In genomic region chr13:67238277-67238859, GRCh38 we compare ENCODE assay signal across 8 cellular contexts. TPM values are rescaled to one million over a fixed set of nuclear protein-coding genes. Genes with fewer than 3 reads are reported as not detected.
DNase-seq lines count a peak whose midpoint lies in the region; ATAC-seq, FAIRE-seq and TF ChIP-seq lines count a peak whose summit lies in the region.

No MANE protein-coding gene starts in this region.

- no peaks in the 10 kb centered on the region for H4K20me1 ChIP-seq in OCI-LY3 (ENCODE audit: insufficient read depth, low read length)

- no peak for TF ChIP-seq EP300 in A549 (IDR thresholded peaks at IDR 0.05)

- no peak overlapping the region for H3K4me2 ChIP-seq in A549
- H3K4me2 ChIP-seq in OCI-LY3 (ENCODE audit: low read length): no peak overlapping the region

- H3K4me3 ChIP-seq in A549 (no peak overlapping the region), OCI-LY3 (ENCODE audit: low read length) (no peak overlapping the region), epithelial cell of proximal tubule (ENCODE audit: low read depth, low read length) (no peak overlapping the region), retinal pigment epithelial cell (ENCODE audit: low read length) (no peak overlapping the region)

- no peaks in the 10 kb centered on the region for H3K9me3 ChIP-seq in A549
- H3K9me3 ChIP-seq in OCI-LY3 (ENCODE audit: insufficient read depth, low read length): no peaks in the 10 kb centered on the region

- H3K27ac ChIP-seq in A549: no peak overlapping the region
- no peak overlapping the region for H3K27ac ChIP-seq in OCI-LY3 (ENCODE audit: low read length)

- H3K27me3 ChIP-seq in OCI-LY3 (ENCODE audit: low read depth, low read length): no peaks in the 10 kb centered on the region

- ATAC-seq in A549 (peak in 1 of 2 experiments; percentile 59; a peak in 2 of 6 replicates), GM18505 (IDR thresholded peaks at IDR 0.05; ENCODE audit: unreplicated experiment) (peak; percentile 83), HG03095 (IDR thresholded peaks at IDR 0.05; ENCODE audit: unreplicated experiment) (peak; percentile 82), HG03097 (IDR thresholded peaks at IDR 0.05; ENCODE audit: low FRiP score, unreplicated experiment) (no peak)

- TF ChIP-seq POLR2A in A549 (IDR thresholded peaks at IDR 0.05; ENCODE audit: low read length) (no peak), GM18505 (IDR thresholded peaks at IDR 0.05; ENCODE audit: borderline replicate concordance, extremely low read depth, insufficient read depth, insufficient read length) (no peak)

- H3K36me3 ChIP-seq in OCI-LY3 (replicated peaks; ENCODE audit: low read depth, low read length): no peaks in the 10 kb centered on the region

- POLR2A ChIA-PET in A549 (lab: Yijun Ruan, JAX): no interaction called here

- H2AFZ ChIP-seq in OCI-LY3 (ENCODE audit: low read depth, low read length): no peak overlapping the region

- no peak for FAIRE-seq in A549 (lab: Jason Lieb, UNC)

- H3K79me2 ChIP-seq in OCI-LY3 (ENCODE audit: low read length): no peaks in the 10 kb centered on the region

- DNase-seq in A549 (ENCODE audit: low read depth in 1 of 2, low spot score in 1 of 2) (no peak), epithelial cell of proximal tubule (ENCODE audit: low read depth) (no peak), retinal pigment epithelial cell (ENCODE audit: low read depth) (no peak), cerebellum (ENCODE audit: low spot score) (no peak)

- CTCF ChIA-PET in A549 (lab: Yijun Ruan, JAX): interaction anchor here (0.6 to 1.0 kb wide), 3 partner anchors 9 to 1584 kb away, joined by 3 to 4 read pairs (median 3); no protein-coding TSS in a partner anchor

- H3K9ac ChIP-seq in OCI-LY3 (ENCODE audit: low read length): no peak overlapping the region

- TF ChIP-seq CTCF in A549 (IDR thresholded peaks at IDR 0.05) (peak; percentile 55; the same call in 2 of the 3 replicates), OCI-LY3 (IDR thresholded peaks at IDR 0.05; ENCODE audit: low read depth, low read length) (peak; percentile 76), epithelial cell of proximal tubule (conservative IDR thresholded peaks at IDR 0.05; ENCODE audit: low read depth, low read length) (peak; percentile 54), retinal pigment epithelial cell (conservative IDR thresholded peaks at IDR 0.05; ENCODE audit: low read depth, low read length) (peak; percentile 48)

- peak; percentile 70 to 71 for TF ChIP-seq RAD21 in A549 (conservative IDR thresholded peaks at IDR 0.05 in 1 of 2, IDR thresholded peaks at IDR 0.05 in 1 of 2)

- H3K4me1 ChIP-seq in A549 (no peaks in the 10 kb centered on the region; the same call in 2 of the 3 replicates), OCI-LY3 (ENCODE audit: low read length) (no peaks in the 10 kb centered on the region)

TF ChIP-seq in A549, 52 proteins besides CTCF, POLR2A, EP300 and RAD21:
- TF ChIP-seq RARB (CRISPR knock-in tag; IDR thresholded peaks at IDR 0.05) (no peak), SMC3 (IDR thresholded peaks at IDR 0.05) (peak; percentile 58)
TF ChIP-seq in A549: peak in this region for 1.

RNA-seq across cellular contexts. Expression of gene PCDH9, which starts 8.2 kb away (rescaled TPM):
- polyA plus RNA-seq in A549 (2011; rRNA removed) (29.5 and 30.3 TPM in 2 replicates), A549 (2017; fragmentation: RNase III; extraction: RNeasy Plus Mini Kit Qiagen cat#74134 plus additional on column Dnase treatment) (13.2 to 16.0 TPM (median 14.1 TPM) in 3 replicates)
- 14.7 and 17.4 TPM in 2 replicates for polyA plus RNA-seq in A549 (2012; cell fraction: cytosol; rRNA removed)
- polyA plus RNA-seq in A549 (2012; cell fraction: nucleus; rRNA removed): 10.3 and 13.0 TPM in 2 replicates
- 46.7 and 56.9 TPM in 2 replicates for polyA minus RNA-seq in A549 (2011; rRNA and poly(A)+ RNA removed)
- total RNA-seq in epithelial cell of proximal tubule (0.40 and 0.51 TPM in 2 replicates), cerebellum (131 TPM)

Comparison
In these comparisons a context has a peak if more than half of its experiments do, and no peak if none do; other contexts are left out.
1. RNA of gene PCDH9, which starts 8.2 kb away (total RNA-seq): 131 TPM in cerebellum (single experiment); 0.40 to 0.51 TPM in epithelial cell of proximal tubule; every median in the first group is over 10 times any median in the second.
2. Peak in every context shown above with its lines, with median percentiles within 50 percentile points of each other: CTCF ChIP-seq.